Comparison of ENCODE assay signal across 12 cellular contexts in the genomic region with DNA sequence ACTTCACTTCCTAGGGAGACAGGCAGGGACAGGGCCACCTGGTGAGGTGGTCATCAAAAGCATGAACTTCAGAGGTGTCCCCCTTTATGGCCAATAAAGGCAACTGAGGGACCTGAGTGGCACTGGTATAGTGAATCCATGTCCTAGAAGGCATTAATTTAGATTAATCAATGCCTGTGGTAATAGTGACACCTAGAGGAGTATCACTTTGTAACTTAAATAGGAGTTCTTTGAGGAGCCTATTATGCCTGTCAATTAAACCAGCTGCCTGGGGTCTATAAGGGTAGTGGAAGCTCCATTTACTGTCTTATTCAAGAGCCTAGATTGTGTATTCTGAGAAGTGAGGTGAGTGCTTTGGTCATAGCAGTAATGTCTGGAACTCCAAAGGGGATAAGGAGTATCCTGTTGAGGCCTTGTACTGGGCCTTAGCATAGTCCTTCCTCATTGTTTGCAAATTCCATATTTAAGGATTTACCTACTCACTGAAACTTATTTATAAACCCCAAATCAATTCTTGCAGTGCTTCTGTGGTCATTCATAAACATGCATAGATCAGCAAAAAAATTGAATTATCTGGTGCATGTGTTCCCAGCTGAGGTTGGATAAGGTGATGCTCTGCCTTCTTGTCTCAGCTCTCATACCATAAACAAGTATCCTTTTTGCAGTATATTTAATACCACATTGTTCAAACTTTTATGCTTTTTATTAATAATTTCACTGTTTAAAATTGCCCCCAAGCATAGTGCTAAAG.
DNase-seq lines count a peak whose midpoint lies in the region; ATAC-seq and TF ChIP-seq lines count a peak whose summit lies in the region.
"Had no signal": no experiment of that assay in that cellular context is flagged by ENCODE, and none has a peak within 500 bp of the region (broad histone marks: within the 10 kb centered on the region; RNA-seq: fewer than 3 reads in every experiment).

No MANE protein-coding gene starts in this region.

- DNase-seq in Calu3 (no peak), Kasumi-1 (lab: John Stamatoyannopoulos, UW) (peak; percentile 19 to 45), astrocyte of the hippocampus (ENCODE audit: low read depth, low spot score) (peak; percentile 22), lung microvascular endothelial cell (ENCODE audit: low read depth in 2 of 2) (peak; percentile 4 to 5), DMS79 (lab: John Stamatoyannopoulos, UW) (no peak)
- no peak for DNase-seq in central memory CD4-positive, alpha-beta T cell
- DNase-seq: CD8-positive, alpha-beta T cell; NCI-H345; small intestine had no signal

- H3K27ac Mint-ChIP-seq in Calu3 (ENCODE audit: unreplicated experiment), result no peak overlapping the region
- H3K27ac Mint-ChIP-seq: CD8-positive, alpha-beta T cell; stimulated activated memory B cell treated with anti-CD40 and anti-IgM and Interleukin-4, amounts not matched to agents 10 μg/mL and 1 μg/mL and 100 μg/mL, for 72 hours had no signal

- H3K36me3 Mint-ChIP-seq in Calu3 (ENCODE audit: insufficient read depth, unreplicated experiment), result no peaks in the 10 kb centered on the region
- H3K36me3 Mint-ChIP-seq: CD8-positive, alpha-beta T cell; stimulated activated memory B cell treated with anti-CD40 and anti-IgM and Interleukin-4, amounts not matched to agents 10 μg/mL and 1 μg/mL and 100 μg/mL, for 72 hours had no signal

- peaks cover 8% of the 10 kb centered on the region for H3K4me1 Mint-ChIP-seq in Calu3 (ENCODE audit: low read depth, unreplicated experiment)
- H3K4me1 Mint-ChIP-seq: stimulated activated memory B cell treated with anti-CD40 and anti-IgM and Interleukin-4, amounts not matched to agents 10 μg/mL and 1 μg/mL and 100 μg/mL, for 72 hours had no signal

- BruUV-seq in Calu3 (replicated peaks; lab: Mats Ljungman, UMichigan), result no TSS peak

- no peak overlapping the region for H3K4me3 Mint-ChIP-seq in Calu3 (ENCODE audit: low read depth, unreplicated experiment)
- H3K4me3 Mint-ChIP-seq: CD8-positive, alpha-beta T cell; stimulated activated memory B cell treated with anti-CD40 and anti-IgM and Interleukin-4, amounts not matched to agents 10 μg/mL and 1 μg/mL and 100 μg/mL, for 72 hours had no signal

- TF ChIP-seq CTCF in Calu3 (IDR thresholded peaks at IDR 0.05; ENCODE audit: unreplicated experiment), result peak; percentile 13

- ATAC-seq in GM19397 (IDR thresholded peaks at IDR 0.05; ENCODE audit: unreplicated experiment), result no peak
- no peak for ATAC-seq in GM18909 (IDR thresholded peaks at IDR 0.05; ENCODE audit: poor library complexity, unreplicated experiment)
- ATAC-seq: CD8-positive, alpha-beta T cell; stimulated activated memory B cell treated with anti-CD40 and anti-IgM and Interleukin-4, amounts not matched to agents 10 μg/mL and 1 μg/mL and 100 μg/mL, for 72 hours had no signal

- intact Hi-C loops in Calu3 (cut with micrococcal nuclease; ENCODE audit: unreplicated experiment), result loop anchor here (1.0 to 5.0 kb wide), 4 partner anchors 228 to 521 kb away; no protein-coding TSS in a partner anchor

- no peaks in the 10 kb centered on the region for H3K27me3 Mint-ChIP-seq in Calu3 (ENCODE audit: unreplicated experiment)
- H3K27me3 Mint-ChIP-seq: stimulated activated memory B cell treated with anti-CD40 and anti-IgM and Interleukin-4, amounts not matched to agents 10 μg/mL and 1 μg/mL and 100 μg/mL, for 72 hours had no signal

- CTCF ChIA-PET in Calu3 (lab: Charles Lee), result interaction anchor here (0.8 kb wide), 1 partner anchor 363 kb away, joined by 3 read pairs; no protein-coding TSS in a partner anchor

- H3K9me3 Mint-ChIP-seq in Calu3 (ENCODE audit: low read depth, unreplicated experiment), result no peaks in the 10 kb centered on the region
- H3K9me3 Mint-ChIP-seq: CD8-positive, alpha-beta T cell; stimulated activated memory B cell treated with anti-CD40 and anti-IgM and Interleukin-4, amounts not matched to agents 10 μg/mL and 1 μg/mL and 100 μg/mL, for 72 hours had no signal

Comparison
In these comparisons a context has a peak if more than half of its experiments do, and no peak if none do; other contexts are left out.
1. DNase-seq: peak in Kasumi-1 (2 of 2), astrocyte of the hippocampus (single experiment) and lung microvascular endothelial cell (2 of 2); none in Calu3 (single experiment), central memory CD4-positive, alpha-beta T cell (single experiment) and DMS79 (single experiment).